In the genomic region with DNA sequence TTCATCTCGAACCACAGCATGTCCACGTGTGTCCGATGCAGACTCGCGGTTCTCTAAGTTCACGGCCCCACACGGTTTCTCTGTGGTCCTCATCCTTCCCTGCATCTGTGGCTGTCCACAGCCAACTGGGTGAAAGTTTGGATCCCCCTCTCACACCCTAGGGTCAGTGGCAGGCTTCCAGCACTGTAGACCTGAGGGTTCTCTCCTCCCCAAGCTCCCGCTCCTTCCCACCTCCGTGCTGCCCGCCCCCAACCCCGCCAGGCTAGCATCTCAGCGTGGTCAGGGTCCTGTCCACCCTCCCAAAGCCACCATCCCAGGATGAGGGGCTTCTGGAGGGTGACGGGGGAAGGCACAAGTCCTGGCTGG, we compare ENCODE assay signal across 1 cellular context.
TF ChIP-seq lines count a peak whose summit lies in the region.

No MANE protein-coding gene starts in this region.

TF ChIP-seq in HCT116, 20 proteins besides CTCF, POLR2A, EP300 and RAD21 (continued from another document):
- no peak for TF ChIP-seq SP1 (IDR thresholded peaks at IDR 0.05; ENCODE audit: low read depth)
- no peak for TF ChIP-seq SIN3A (IDR thresholded peaks at IDR 0.05; ENCODE audit: low read depth)
- TF ChIP-seq ELF1 (IDR thresholded peaks at IDR 0.05; ENCODE audit: borderline replicate concordance, low read depth), result no peak
- TF ChIP-seq ZNF274 (IDR thresholded peaks at IDR 0.05; ENCODE audit: low read depth, low read length), result no peak
- TF ChIP-seq ZFX (IDR thresholded peaks at IDR 0.05), result no peak
- no peak for TF ChIP-seq SRF (IDR thresholded peaks at IDR 0.05; ENCODE audit: low read depth)
- TF ChIP-seq, protein P1, sequence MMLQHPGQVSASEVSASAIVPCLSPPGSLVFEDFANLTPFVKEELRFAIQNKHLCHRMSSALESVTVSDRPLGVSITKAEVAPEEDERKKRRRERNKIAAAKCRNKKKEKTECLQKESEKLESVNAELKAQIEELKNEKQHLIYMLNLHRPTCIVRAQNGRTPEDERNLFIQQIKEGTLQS (IDR thresholded peaks at IDR 0.05), result no peak
- no peak; the same call in 1 of the 2 replicates for TF ChIP-seq MAX (IDR thresholded peaks at IDR 0.05)
- TF ChIP-seq EZH2phosphoT487 (IDR thresholded peaks at IDR 0.05; ENCODE audit: borderline replicate concordance), result no peak
- TF ChIP-seq, protein P2, sequence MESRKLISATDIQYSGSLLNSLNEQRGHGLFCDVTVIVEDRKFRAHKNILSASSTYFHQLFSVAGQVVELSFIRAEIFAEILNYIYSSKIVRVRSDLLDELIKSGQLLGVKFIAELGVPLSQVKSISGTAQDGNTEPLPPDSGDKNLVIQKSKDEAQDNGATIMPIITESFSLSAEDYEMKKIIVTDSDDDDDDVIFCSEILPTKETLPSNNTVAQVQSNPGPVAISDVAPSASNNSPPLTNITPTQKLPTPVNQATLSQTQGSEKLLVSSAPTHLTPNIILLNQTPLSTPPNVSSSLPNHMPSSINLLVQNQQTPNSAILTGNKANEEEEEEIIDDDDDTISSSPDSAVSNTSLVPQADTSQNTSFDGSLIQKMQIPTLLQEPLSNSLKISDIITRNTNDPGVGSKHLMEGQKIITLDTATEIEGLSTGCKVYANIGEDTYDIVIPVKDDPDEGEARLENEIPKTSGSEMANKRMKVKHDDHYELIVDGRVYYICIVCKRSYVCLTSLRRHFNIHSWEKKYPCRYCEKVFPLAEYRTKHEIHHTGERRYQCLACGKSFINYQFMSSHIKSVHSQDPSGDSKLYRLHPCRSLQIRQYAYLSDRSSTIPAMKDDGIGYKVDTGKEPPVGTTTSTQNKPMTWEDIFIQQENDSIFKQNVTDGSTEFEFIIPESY (IDR thresholded peaks at IDR 0.05; ENCODE audit: extremely low read depth, insufficient replicate concordance, low read length), result no peak
- TF ChIP-seq EZH2 (IDR thresholded peaks at IDR 0.05), result no peak
- TF ChIP-seq YY1 (IDR thresholded peaks at IDR 0.05; ENCODE audit: extremely low read depth, insufficient replicate concordance, low read depth, low read length), result no peak
- TF ChIP-seq POLR2AphosphoS5 (IDR thresholded peaks at IDR 0.05; ENCODE audit: low read depth, low read length), result no peak
- TF ChIP-seq EGR1 (IDR thresholded peaks at IDR 0.05; ENCODE audit: low read depth), result no peak
- TF ChIP-seq FOSL1 (IDR thresholded peaks at IDR 0.05; ENCODE audit: low read depth), result no peak
- TF ChIP-seq JUND (IDR thresholded peaks at IDR 0.05), result no peak
